ENCODE assay signal across 23 cellular contexts in genomic region chr16:35523991-35524390, GRCh38.
DNase-seq lines count a peak whose midpoint lies in the region; TF ChIP-seq lines count a peak whose summit lies in the region.
"Had no signal": no experiment of that assay in that cellular context is flagged by ENCODE, and none has a peak within 500 bp of the region (broad histone marks: within the 10 kb centered on the region; RNA-seq: fewer than 3 reads in every experiment).

No MANE protein-coding gene starts in this region.

- peaks cover 3 to 38% (median 21%) of the 10 kb centered on the region in 7 donors for H3K9me3 Mint-ChIP-seq in CD14-positive monocyte
- peaks cover 25% of the 10 kb centered on the region for H3K9me3 Mint-ChIP-seq in activated CD4-positive, alpha-beta memory T cell treated with anti-CD3 and anti-CD28 coated beads for 36 hours

- H3K27ac ChIP-seq in neuronal stem cell (replicated peaks; ENCODE audit: low read length): no peak overlapping the region
- H3K27ac ChIP-seq: HL-60, KMS-11, SJSA1 had no signal

- POLR2A ChIA-PET in activated CD4-positive, alpha-beta memory T cell treated with anti-CD3 and anti-CD28 coated beads for 36 hours (lab: Charles Lee): no interaction called here

- no peaks in the 10 kb centered on the region for H3K79me1 ChIP-seq in neuronal stem cell (ENCODE audit: low read depth, low read length)

- no peak overlapping the region for H3K18ac ChIP-seq in neuronal stem cell (ENCODE audit: low read length)

- H2BK5ac ChIP-seq in neuronal stem cell (ENCODE audit: low read length): no peak overlapping the region

- H3K27me3 Mint-ChIP-seq in CD14-positive monocyte (ENCODE audit: low read depth in 3 of 3): peaks cover 0 to 1% (median 0%) of the 10 kb centered on the region in 3 donors
- no peaks in the 10 kb centered on the region for H3K27me3 Mint-ChIP-seq in activated CD4-positive, alpha-beta memory T cell treated with anti-CD3 and anti-CD28 coated beads for 36 hours
- H3K27me3 Mint-ChIP-seq: CD4-positive, CD25-positive, alpha-beta regulatory T cell; IgD-negative memory B cell had no signal

- no peak overlapping the region for H3K4ac ChIP-seq in neuronal stem cell (ENCODE audit: low read length)

- H4K8ac ChIP-seq in neuronal stem cell (ENCODE audit: low read depth, low read length): no peak overlapping the region

- no peak overlapping the region for H3K23ac ChIP-seq in neuronal stem cell (ENCODE audit: low read depth, low read length, poor library complexity)

- H2BK15ac ChIP-seq in neuronal stem cell (ENCODE audit: low read length): no peak overlapping the region

- H3K27me3 ChIP-seq in neuronal stem cell (ENCODE audit: control insufficient read depth in 3 of 3, insufficient read depth in 3 of 3, low read depth in 1 of 3, low read length in 3 of 3): no peaks in the 10 kb centered on the region
- H3K27me3 ChIP-seq: SJSA1 had no signal

- CTCF ChIA-PET in activated CD4-positive, alpha-beta memory T cell treated with anti-CD3 and anti-CD28 coated beads for 36 hours (lab: Charles Lee): no interaction called here

- H2BK12ac ChIP-seq in neuronal stem cell (ENCODE audit: low read length): no peak overlapping the region

- H3K4me1 ChIP-seq in neuronal stem cell (ENCODE audit: control insufficient read depth in 2 of 2, insufficient read depth in 1 of 2, low read depth in 1 of 2, low read length in 2 of 2): no peaks in the 10 kb centered on the region
- H3K4me1 ChIP-seq: SJSA1 had no signal

- DNase-seq in NCI-H1105 treated with DMSO at 0.1 percent for 48 hours (lab: John Stamatoyannopoulos, UW): peak; percentile 1
- no peak for DNase-seq in NCI-H1105 (lab: John Stamatoyannopoulos, UW)
- DNase-seq in LNCaP clone FGC (ENCODE audit: low read depth): peak; percentile 92
- DNase-seq in NCI-H2081 treated with DMSO at 0.1 percent for 48 hours (lab: John Stamatoyannopoulos, UW): peak; percentile 44
- peak; percentile 7 for DNase-seq in medulla oblongata (ENCODE audit: extremely low spot score)
- no peak for DNase-seq in neuronal stem cell (ENCODE audit: low spot score)
- no peak for DNase-seq in CD14-positive monocyte (ENCODE audit: low spot score)
- no peak for DNase-seq in activated CD4-positive, alpha-beta memory T cell treated with anti-CD3 and anti-CD28 coated beads for 36 hours
- DNase-seq: CD4-positive, CD25-positive, alpha-beta regulatory T cell; NCI-H1092 treated with DMSO at 0.1 percent for 48 hours; NCI-H146; NCI-H2107; NCI-H226; NCI-H510A; NCI-H69; NK-92 treated with Interleukin-12 subunit alpha and Interleukin-12 subunit beta, amount 100 ng/mL, for 24 hours; PC-3; SW 1271 had no signal

- intact Hi-C loops in CD14-positive monocyte (cut with micrococcal nuclease): no loop called here
- intact Hi-C loops in activated CD4-positive, alpha-beta memory T cell treated with anti-CD3 and anti-CD28 coated beads for 36 hours (cut with micrococcal nuclease): no loop called here

- H3K27ac Mint-ChIP-seq in CD14-positive monocyte: no peak overlapping the region
- no peak overlapping the region for H3K27ac Mint-ChIP-seq in activated CD4-positive, alpha-beta memory T cell treated with anti-CD3 and anti-CD28 coated beads for 36 hours
- H3K27ac Mint-ChIP-seq: CD4-positive, CD25-positive, alpha-beta regulatory T cell; IgD-negative memory B cell; T-helper 1 cell treated with Interleukin-12 subunit alpha and Interleukin-12 subunit beta and Interleukin-4 antibody, amounts not matched to agents 30 μg/mL and 1 μg/mL, for 36 hours had no signal

- H2AK5ac ChIP-seq in neuronal stem cell (ENCODE audit: low read depth, low read length): no peak overlapping the region

- H2AFZ ChIP-seq in neuronal stem cell (ENCODE audit: low read length): no peak overlapping the region

- no peak overlapping the region for H3K4me2 ChIP-seq in neuronal stem cell (ENCODE audit: insufficient read depth, low read length, poor library complexity, severe bottlenecking)
- H3K4me2 ChIP-seq: KMS-11 had no signal

- peaks cover 0 to 37% of the 10 kb centered on the region in 2 donors for H3K9me3 ChIP-seq in neuronal stem cell (replicated peaks in 1 of 2; ENCODE audit: control insufficient read depth in 2 of 2, insufficient read depth in 1 of 2, low read depth in 1 of 2, low read length in 2 of 2)

- H3K4me1 Mint-ChIP-seq in CD14-positive monocyte: no peaks in the 10 kb centered on the region
- no peaks in the 10 kb centered on the region for H3K4me1 Mint-ChIP-seq in activated CD4-positive, alpha-beta memory T cell treated with anti-CD3 and anti-CD28 coated beads for 36 hours (ENCODE audit: low read depth)
- H3K4me1 Mint-ChIP-seq: CD4-positive, CD25-positive, alpha-beta regulatory T cell had no signal

- no peak overlapping the region for H3K9ac ChIP-seq in neuronal stem cell (ENCODE audit: low read depth, low read length, poor library complexity)
- H3K9ac ChIP-seq: KMS-11 had no signal

- TF ChIP-seq CTCF in LNCaP clone FGC (IDR thresholded peaks at IDR 0.05; ENCODE audit: control insufficient read depth, extremely low read depth, insufficient read depth) (no peak), CD14-positive monocyte (IDR thresholded peaks at IDR 0.05) (no peak)

- H3K36me3 Mint-ChIP-seq in CD14-positive monocyte: no peaks in the 10 kb centered on the region
- H3K36me3 Mint-ChIP-seq in activated CD4-positive, alpha-beta memory T cell treated with anti-CD3 and anti-CD28 coated beads for 36 hours: no peaks in the 10 kb centered on the region
- H3K36me3 Mint-ChIP-seq: CD4-positive, CD25-positive, alpha-beta regulatory T cell; IgD-negative memory B cell had no signal

- H3K4me3 Mint-ChIP-seq in CD14-positive monocyte: no peak overlapping the region
- no peak overlapping the region for H3K4me3 Mint-ChIP-seq in activated CD4-positive, alpha-beta memory T cell treated with anti-CD3 and anti-CD28 coated beads for 36 hours
- H3K4me3 Mint-ChIP-seq: CD4-positive, CD25-positive, alpha-beta regulatory T cell; IgD-negative memory B cell; T-helper 1 cell treated with Interleukin-12 subunit alpha and Interleukin-12 subunit beta and Interleukin-4 antibody, amounts not matched to agents 30 μg/mL and 1 μg/mL, for 36 hours had no signal

- H2BK120ac ChIP-seq in neuronal stem cell (ENCODE audit: low read depth, low read length): no peak overlapping the region

- H3K36me3 ChIP-seq in neuronal stem cell (replicated peaks in 1 of 2; ENCODE audit: control insufficient read depth in 2 of 2, insufficient read depth in 2 of 2, low read length in 2 of 2): no peaks in the 10 kb centered on the region
- H3K36me3 ChIP-seq: SJSA1 had no signal

- H4K91ac ChIP-seq in neuronal stem cell (ENCODE audit: low read depth, low read length, poor library complexity): no peak overlapping the region

- H3K4me3 ChIP-seq in LNCaP clone FGC (ENCODE audit: low read depth, low read length): no peak overlapping the region
- peak overlapping the region in 1 of 2 donors; percentile 54 for H3K4me3 ChIP-seq in neuronal stem cell (ENCODE audit: low read length in 2 of 2)
- H3K4me3 ChIP-seq: SJSA1 had no signal

- no peak overlapping the region for H3K14ac ChIP-seq in neuronal stem cell (ENCODE audit: low read length)

Comparison
In these comparisons a context has a peak if more than half of its experiments do, and no peak if none do; other contexts are left out.
1. DNase-seq: peak in NCI-H1105 treated with DMSO at 0.1 percent for 48 hours (single experiment), LNCaP clone FGC (single experiment), NCI-H2081 treated with DMSO at 0.1 percent for 48 hours (single experiment) and medulla oblongata (single experiment); none in NCI-H1105 (single experiment), neuronal stem cell (single experiment), CD14-positive monocyte (single experiment) and activated CD4-positive, alpha-beta memory T cell treated with anti-CD3 and anti-CD28 coated beads for 36 hours (single experiment).